Comparison of ENCODE assay signal across 22 cellular contexts in the genomic region with DNA sequence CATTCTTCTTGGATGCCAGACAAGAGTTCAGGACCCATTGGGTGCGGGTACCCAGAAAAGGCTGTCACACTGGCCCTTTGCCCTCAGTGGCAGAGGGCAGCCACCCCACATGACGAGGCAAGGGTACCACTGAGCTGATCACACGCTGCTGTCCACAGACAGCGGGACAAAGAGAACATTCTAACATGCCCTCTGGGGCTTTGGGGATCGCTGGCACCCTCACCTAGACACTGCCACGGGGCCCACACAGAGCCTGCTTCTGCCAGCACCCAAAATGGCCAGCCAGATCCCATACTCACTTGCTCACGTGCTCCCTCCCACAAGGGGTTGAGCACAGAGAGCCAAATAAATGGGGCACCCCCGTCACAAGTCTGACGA. TPM values are rescaled to one million over a fixed set of nuclear protein-coding genes. Genes with fewer than 3 reads are reported as not detected.
A peak's percentile ranks its signal among the peaks of the same experiment; 100 is the strongest.
DNase-seq lines count a peak whose midpoint lies in the region; ATAC-seq and TF ChIP-seq lines count a peak whose summit lies in the region.
"Had no signal": no experiment of that assay in that cellular context is flagged by ENCODE, and none has a peak within 500 bp of the region (broad histone marks: within the 10 kb centered on the region; RNA-seq: fewer than 3 reads in every experiment).

No MANE protein-coding gene starts in this region.

- H4K91ac ChIP-seq in mesenchymal stem cell (ENCODE audit: low read length) = no peak overlapping the region

- no peak overlapping the region for H2BK15ac ChIP-seq in mesenchymal stem cell (ENCODE audit: low read depth, poor library complexity, severe bottlenecking)

- H3K36me3 ChIP-seq in breast epithelium (no peaks in the 10 kb centered on the region), mammary epithelial cell (ENCODE audit: insufficient read depth, low read length) (no peaks in the 10 kb centered on the region), mesenchymal stem cell (ENCODE audit: control insufficient read depth in 1 of 2, insufficient read depth in 2 of 2, low read depth in 1 of 2, low read length in 2 of 2) (peaks cover 7 to 23% of the 10 kb centered on the region in 2 experiments), tibial nerve (peaks cover 0 to 29% (median 0%) of the 10 kb centered on the region in 3 donors), hepatocyte (replicated peaks; ENCODE audit: insufficient read depth, low read depth) (no peaks in the 10 kb centered on the region)

- peaks cover 4% of the 10 kb centered on the region for H3K79me1 ChIP-seq in mesenchymal stem cell (replicated peaks; ENCODE audit: low read length, poor library complexity, severe bottlenecking)

- H3K4me1 ChIP-seq in breast epithelium = no peaks in the 10 kb centered on the region
- peaks cover 24% of the 10 kb centered on the region for H3K4me1 ChIP-seq in mammary epithelial cell (ENCODE audit: insufficient read depth, low read length)
- peaks cover 7% of the 10 kb centered on the region for H3K4me1 ChIP-seq in mesenchymal stem cell (ENCODE audit: control insufficient read depth, insufficient read depth, low read depth, low read length)
- peaks cover 0 to 28% (median 12%) of the 10 kb centered on the region in 4 donors for H3K4me1 ChIP-seq in tibial nerve
- peaks cover 16% of the 10 kb centered on the region for H3K4me1 ChIP-seq in hepatocyte (ENCODE audit: insufficient read depth)

- H3K27ac Mint-ChIP-seq in activated naive CD8-positive, alpha-beta T cell treated with anti-CD3 and anti-CD28 coated beads, Interleukin-2, amount 50 U/mL, for 24 hours = peak overlapping the region; percentile 28
- H3K27ac Mint-ChIP-seq: IgD-negative memory B cell, immature natural killer cell had no signal

- no peaks in the 10 kb centered on the region for H3K9me3 ChIP-seq in breast epithelium
- H3K9me3 ChIP-seq in mammary epithelial cell (replicated peaks; ENCODE audit: insufficient read depth, low read length) = no peaks in the 10 kb centered on the region
- H3K9me3 ChIP-seq in mesenchymal stem cell (ENCODE audit: control insufficient read depth, low read length) = no peaks in the 10 kb centered on the region
- H3K9me3 ChIP-seq in tibial nerve = no peaks in the 10 kb centered on the region
- H3K9me3 ChIP-seq in hepatocyte (ENCODE audit: low read depth) = no peaks in the 10 kb centered on the region
- H3K9me3 ChIP-seq: adrenal gland had no signal

- 60% methylated on average over 9 of the region's 9 CpGs for WGBS in mammary epithelial cell (ENCODE audit: low coverage, missing lambda C conversion rate)
- 97% methylated on average over 8 of the region's 9 CpGs for WGBS in mesenchymal stem cell
- WGBS in tibial nerve, 2 donors = 65 to 77% methylated on average over 4 to 9 of the region's 9 CpGs
- WGBS in hepatocyte (ENCODE audit: low lambda C conversion rate, missing lambda C conversion rate) = 94% methylated on average over 9 of the region's 9 CpGs

- no peak overlapping the region for H2BK5ac ChIP-seq in mesenchymal stem cell (ENCODE audit: low read depth, low read length, poor library complexity, severe bottlenecking)

- no peak overlapping the region for H2BK120ac ChIP-seq in mesenchymal stem cell (ENCODE audit: low read depth, low read length)

- H4K8ac ChIP-seq in mesenchymal stem cell (ENCODE audit: low read length) = peak overlapping the region; percentile 12

- no peak overlapping the region for H3K4me3 Mint-ChIP-seq in activated naive CD8-positive, alpha-beta T cell treated with anti-CD3 and anti-CD28 coated beads, Interleukin-2, amount 50 U/mL, for 24 hours
- H3K4me3 Mint-ChIP-seq: activated T-cell treated with anti-CD3 and anti-CD28 coated beads, Interleukin-2, amount 50 U/mL, for 4 hours; CD8-positive, alpha-beta memory T cell; IgD-negative memory B cell; immature natural killer cell had no signal

- H3K79me2 ChIP-seq in mammary epithelial cell (ENCODE audit: insufficient read depth, low read length) = no peaks in the 10 kb centered on the region
- no peaks in the 10 kb centered on the region for H3K79me2 ChIP-seq in hepatocyte

- peaks cover 77% of the 10 kb centered on the region for H3K4me1 Mint-ChIP-seq in activated naive CD8-positive, alpha-beta T cell treated with anti-CD3 and anti-CD28 coated beads, Interleukin-2, amount 50 U/mL, for 24 hours

- H3K27me3 Mint-ChIP-seq in activated naive CD8-positive, alpha-beta T cell treated with anti-CD3 and anti-CD28 coated beads, Interleukin-2, amount 50 U/mL, for 24 hours = no peaks in the 10 kb centered on the region
- H3K27me3 Mint-ChIP-seq: CD8-positive, alpha-beta memory T cell; IgD-negative memory B cell had no signal

- no peaks in the 10 kb centered on the region for H4K20me1 ChIP-seq in mammary epithelial cell (ENCODE audit: insufficient read depth, low read length)
- no peaks in the 10 kb centered on the region for H4K20me1 ChIP-seq in hepatocyte (ENCODE audit: insufficient read depth, poor library complexity, severe bottlenecking)

- no TSS peak for BruUV-seq in mammary epithelial cell (replicated peaks; lab: Mats Ljungman, UMichigan)

- in situ Hi-C loops in mammary epithelial cell (cut with MboI; ENCODE audit: low sequenced_read_pairs in 2 of 2) = no loop called here

- dilution Hi-C loops in mammary epithelial cell (cut with HindIII; ENCODE audit: low sequenced_read_pairs) = no loop called here

- H2BK12ac ChIP-seq in mesenchymal stem cell (ENCODE audit: low read length in 2 of 2) = no peak overlapping the region

- TF ChIP-seq CTCF in breast epithelium (IDR thresholded peaks at IDR 0.05) (no peak), mammary epithelial cell (conservative IDR thresholded peaks at IDR 0.05 in 1 of 2, IDR thresholded peaks at IDR 0.05 in 1 of 2; ENCODE audit: extremely low read depth in 1 of 2, insufficient read depth in 1 of 2, low read depth in 1 of 2, low read length in 2 of 2) (no peak), tibial nerve (IDR thresholded peaks at IDR 0.05) (no peak), hepatocyte (IDR thresholded peaks at IDR 0.05; ENCODE audit: poor library complexity) (no peak)

- H2AFZ ChIP-seq in mammary epithelial cell (ENCODE audit: low read depth, low read length) (no peak overlapping the region), mesenchymal stem cell (ENCODE audit: low read depth, low read length) (no peak overlapping the region), hepatocyte (no peak overlapping the region)

- CTCF ChIA-PET in mammary epithelial cell (lab: Charles Lee; ENCODE audit: low non-redundant PET) = no interaction called here

- no peak overlapping the region for H3K23ac ChIP-seq in mesenchymal stem cell (ENCODE audit: low read length in 2 of 2)

- H3K9me3 Mint-ChIP-seq in activated naive CD8-positive, alpha-beta T cell treated with anti-CD3 and anti-CD28 coated beads, Interleukin-2, amount 50 U/mL, for 24 hours = no peaks in the 10 kb centered on the region
- H3K9me3 Mint-ChIP-seq: activated T-cell treated with anti-CD3 and anti-CD28 coated beads, Interleukin-2, amount 50 U/mL, for 4 hours; CD8-positive, alpha-beta memory T cell; IgD-negative memory B cell; immature natural killer cell had no signal

- H3K4me3 ChIP-seq in breast epithelium (no peak overlapping the region), mammary epithelial cell (replicated peaks in 1 of 3; ENCODE audit: insufficient read depth in 1 of 3, low read depth in 2 of 3, low read length in 3 of 3) (no peak overlapping the region), mesenchymal stem cell (ENCODE audit: insufficient read depth in 1 of 2, low read depth in 1 of 2, low read length in 2 of 2) (no peak overlapping the region), tibial nerve (no peak overlapping the region), hepatocyte (no peak overlapping the region)
- H3K4me3 ChIP-seq: adrenal gland, lung had no signal

- DNase-seq in breast epithelium (ENCODE audit: low spot score in 2 of 2) (no peak), mammary epithelial cell (no peak), mesenchymal stem cell (no peak), tibial nerve (ENCODE audit: low spot score in 2 of 2) (no peak), iPS-NIHi7 (ENCODE audit: extremely low spot score) (no peak), COR-L47 (lab: John Stamatoyannopoulos, UW) (no peak), hepatocyte (ENCODE audit: low spot score) (no peak)
- no peak for DNase-seq in activated naive CD8-positive, alpha-beta T cell treated with anti-CD3 and anti-CD28 coated beads, Interleukin-2, amount 50 U/mL, for 24 hours
- DNase-seq: activated T-cell treated with anti-CD3 and anti-CD28 coated beads, Interleukin-2, amount 50 U/mL, for 4 hours; adrenal gland; CD8-positive, alpha-beta memory T cell; central memory CD4-positive, alpha-beta T cell; effector memory CD4-positive, alpha-beta T cell; immature natural killer cell; MM.1S; NCI-H146; SHP77; stimulated activated CD4-positive, alpha-beta T cell treated with anti-CD3 and anti-CD28 coated beads, Interleukin-2, amount 100 ng/mL, for 24 hours; stimulated activated naive CD4-positive, alpha-beta T cell treated with Interleukin-2 at 50 U/mL for 16 hours had no signal

- no peak overlapping the region for H3K18ac ChIP-seq in mesenchymal stem cell (ENCODE audit: low read depth in 1 of 2, low read length in 2 of 2)

- H3K4ac ChIP-seq in mesenchymal stem cell (ENCODE audit: low read depth in 1 of 2, low read length in 2 of 2) = no peak overlapping the region

- intact Hi-C loops in breast epithelium (cut with DNase I; ENCODE audit: low total_unique reads) = no loop called here
- intact Hi-C loops in mammary epithelial cell (cut with micrococcal nuclease) = no loop called here

- peak overlapping the region in 1 of 2 experiments; percentile 2 for H3K14ac ChIP-seq in mesenchymal stem cell (ENCODE audit: low read length in 2 of 2)

- peak overlapping the region; percentile 53 to 76 for H3K27ac ChIP-seq in breast epithelium
- H3K27ac ChIP-seq in mammary epithelial cell (ENCODE audit: insufficient read depth, low read depth, low read length) = no peak overlapping the region
- H3K27ac ChIP-seq in mesenchymal stem cell (ENCODE audit: low read length, poor library complexity, severe bottlenecking) = no peak overlapping the region
- H3K27ac ChIP-seq in tibial nerve = peak overlapping the region in 3 of 4 donors; percentile 2 to 81 (median 70)
- no peak overlapping the region for H3K27ac ChIP-seq in hepatocyte
- H3K27ac ChIP-seq: HL-60 had no signal

- no peaks in the 10 kb centered on the region for H3K27me3 ChIP-seq in breast epithelium
- H3K27me3 ChIP-seq in mammary epithelial cell (ENCODE audit: insufficient read depth, low read length) = no peaks in the 10 kb centered on the region
- H3K27me3 ChIP-seq in mesenchymal stem cell (ENCODE audit: control insufficient read depth in 1 of 2, insufficient read depth in 1 of 2, low read length in 2 of 2) = no peaks in the 10 kb centered on the region
- no peaks in the 10 kb centered on the region for H3K27me3 ChIP-seq in tibial nerve
- no peaks in the 10 kb centered on the region for H3K27me3 ChIP-seq in hepatocyte
- H3K27me3 ChIP-seq: adrenal gland had no signal

- TF ChIP-seq POLR2A in breast epithelium (IDR thresholded peaks at IDR 0.05) (no peak), tibial nerve (IDR thresholded peaks at IDR 0.05) (no peak)

- no peak for ATAC-seq in activated naive CD8-positive, alpha-beta T cell treated with anti-CD3 and anti-CD28 coated beads, Interleukin-2, amount 50 U/mL, for 24 hours
- ATAC-seq: activated T-cell treated with anti-CD3 and anti-CD28 coated beads, Interleukin-2, amount 50 U/mL, for 4 hours had no signal

- no peak for TF ChIP-seq EP300 in tibial nerve (IDR thresholded peaks at IDR 0.05)

- peak overlapping the region; percentile 35 for H2AK5ac ChIP-seq in mesenchymal stem cell (ENCODE audit: low read length, severe bottlenecking)

- no peak overlapping the region for H3K4me2 ChIP-seq in mammary epithelial cell (ENCODE audit: insufficient read depth, low read depth, low read length)
- H3K4me2 ChIP-seq in mesenchymal stem cell (ENCODE audit: low read length, poor library complexity, severe bottlenecking) = no peak overlapping the region
- no peak overlapping the region for H3K4me2 ChIP-seq in hepatocyte

- H3K9me2 ChIP-seq in hepatocyte (replicated peaks; ENCODE audit: insufficient read depth) = no peaks in the 10 kb centered on the region

- H3K36me3 Mint-ChIP-seq in activated naive CD8-positive, alpha-beta T cell treated with anti-CD3 and anti-CD28 coated beads, Interleukin-2, amount 50 U/mL, for 24 hours (ENCODE audit: low read depth) = peaks cover 36% of the 10 kb centered on the region

- H3K9ac ChIP-seq in mammary epithelial cell (ENCODE audit: insufficient read depth, low read length) = no peak overlapping the region
- no peak overlapping the region for H3K9ac ChIP-seq in mesenchymal stem cell (ENCODE audit: low read length)

RNA-seq across cellular contexts. Expression of gene SPOCK2, which starts 16.7 kb away (rescaled TPM):
- 1 to 10 TPM; 3.9 to 4.5 (median 4.1) TPM for total RNA-seq in breast epithelium
- total RNA-seq in mammary epithelial cell = 10 to 100 TPM in 1 of 2 donors, under 1 TPM in 1; 0.49 to 20.2 TPM
- 0.10 TPM for polyA plus RNA-seq in mammary epithelial cell
- polyA minus RNA-seq in mammary epithelial cell = 0.62 TPM
- polyA plus RNA-seq in mesenchymal stem cell (2013, experiment 1 of 2) = 0.22 TPM
- polyA plus RNA-seq in mesenchymal stem cell (2013, experiment 2 of 2) = 0.30 TPM
- 1 to 10 TPM; 2.1 to 9.9 (median 5.0) TPM for total RNA-seq in tibial nerve
- 3.0 and 3.2 TPM in 2 replicates for total RNA-seq in hepatocyte
- polyA plus RNA-seq in hepatocyte = 3.1 and 5.2 TPM in 2 replicates

Comparison
In these comparisons a context has a peak if more than half of its experiments do, and no peak if none do; other contexts are left out.
1. H3K27ac ChIP-seq: peak in breast epithelium (2 of 2) and tibial nerve (3 of 4); none in mammary epithelial cell (single experiment), mesenchymal stem cell (single experiment) and hepatocyte (single experiment).